ENCODE assay signal across 16 cellular contexts in genomic region chr4:119035941-119036737, GRCh38.
DNase-seq lines count a peak whose midpoint lies in the region; ATAC-seq and TF ChIP-seq lines count a peak whose summit lies in the region.
"Had no signal": no experiment of that assay in that cellular context is flagged by ENCODE, and none has a peak within 500 bp of the region (broad histone marks: within the 10 kb centered on the region; RNA-seq: fewer than 3 reads in every experiment).

No MANE protein-coding gene starts in this region.

- H3K4me2 ChIP-seq in GM23338 (peak overlapping the region; percentile 17; the same call in 1 of the 2 replicates), mesenchymal stem cell (ENCODE audit: low read length, poor library complexity, severe bottlenecking) (no peak overlapping the region)

- no peak overlapping the region for H3K4me3 ChIP-seq in GM23338
- no peak overlapping the region for H3K4me3 ChIP-seq in choroid plexus epithelial cell (ENCODE audit: low read depth, low read length)
- no peak overlapping the region for H3K4me3 ChIP-seq in mesenchymal stem cell (ENCODE audit: insufficient read depth in 1 of 2, low read depth in 1 of 2, low read length in 2 of 2)
- H3K4me3 ChIP-seq in subcutaneous abdominal adipose tissue (ENCODE audit: low read depth in 1 of 5, low read length in 5 of 5) = no peak overlapping the region

- no peak overlapping the region for H2BK120ac ChIP-seq in mesenchymal stem cell (ENCODE audit: low read depth, low read length)

- no peak overlapping the region for H3K23ac ChIP-seq in mesenchymal stem cell (ENCODE audit: low read length in 2 of 2)

- no peaks in the 10 kb centered on the region for H3K79me1 ChIP-seq in mesenchymal stem cell (replicated peaks; ENCODE audit: low read length, poor library complexity, severe bottlenecking)

- H3K4me1 ChIP-seq in GM23338 (ENCODE audit: insufficient read depth) (peaks cover 49% of the 10 kb centered on the region), mesenchymal stem cell (ENCODE audit: control insufficient read depth, insufficient read depth, low read depth, low read length) (peaks cover 6% of the 10 kb centered on the region), subcutaneous abdominal adipose tissue (ENCODE audit: control insufficient read depth in 5 of 5, insufficient read depth in 5 of 5, low read length in 5 of 5) (peaks cover 2 to 45% (median 21%) of the 10 kb centered on the region in 5 donors)

- H3K9me3 Mint-ChIP-seq in GM23338 = no peaks in the 10 kb centered on the region
- H3K9me3 Mint-ChIP-seq in nephron progenitor cell = no peaks in the 10 kb centered on the region
- H3K9me3 Mint-ChIP-seq: activated CD4-positive, alpha-beta T cell treated with anti-CD3 and anti-CD28 coated beads, Interleukin-2, amount 10 ng/mL, durations not matched to agents 7 days and 5 days; activated naive CD4-positive, alpha-beta T cell treated with anti-CD3 and anti-CD28 coated beads, Interleukin-2, amount 10 ng/mL, durations not matched to agents 7 days and 5 days; endodermal cell; natural killer cell had no signal

- no peak for TF ChIP-seq CTCF in GM23338 (conservative IDR thresholded peaks at IDR 0.05; ENCODE audit: low read depth in 2 of 2)
- no peak for TF ChIP-seq CTCF in choroid plexus epithelial cell (conservative IDR thresholded peaks at IDR 0.05; ENCODE audit: low read depth, low read length)
- no peak for TF ChIP-seq CTCF in nephron progenitor cell (IDR thresholded peaks at IDR 0.05)

- H3K27me3 ChIP-seq in GM23338 (ENCODE audit: insufficient read depth) (no peaks in the 10 kb centered on the region), mesenchymal stem cell (ENCODE audit: control insufficient read depth in 1 of 2, insufficient read depth in 1 of 2, low read length in 2 of 2) (no peaks in the 10 kb centered on the region), subcutaneous abdominal adipose tissue (ENCODE audit: control insufficient read depth in 5 of 5, insufficient read depth in 4 of 5, low read length in 5 of 5) (no peaks in the 10 kb centered on the region)

- H2AK5ac ChIP-seq in mesenchymal stem cell (ENCODE audit: low read length, severe bottlenecking) = peak overlapping the region; percentile 62

- ATAC-seq in GM23338 (no peak), HG02981 (IDR thresholded peaks at IDR 0.05; ENCODE audit: unreplicated experiment) (no peak)
- ATAC-seq: natural killer cell had no signal

- no peak for DNase-seq in GM23338 (ENCODE audit: low spot score)
- peak; percentile 39 for DNase-seq in choroid plexus epithelial cell (ENCODE audit: low read depth)
- no peak for DNase-seq in mesenchymal stem cell
- DNase-seq in GM03348 (ENCODE audit: low spot score) = no peak
- DNase-seq in cerebellar cortex (ENCODE audit: low spot score) = no peak
- no peak for DNase-seq in nephron progenitor cell
- DNase-seq: activated CD4-positive, alpha-beta T cell treated with anti-CD3 and anti-CD28 coated beads, Interleukin-2, amount 10 ng/mL, durations not matched to agents 7 days and 5 days; activated naive CD4-positive, alpha-beta T cell treated with anti-CD3 and anti-CD28 coated beads, Interleukin-2, amount 10 ng/mL, durations not matched to agents 7 days and 5 days; activated T-cell treated with anti-CD3 and anti-CD28 coated beads for 4 hours; endodermal cell; natural killer cell; NCI-H526; stimulated activated CD4-positive, alpha-beta T cell treated with anti-CD3 and anti-CD28 coated beads, Interleukin-2, amount 100 ng/mL, for 24 hours had no signal

- H3K4ac ChIP-seq in mesenchymal stem cell (ENCODE audit: low read depth in 1 of 2, low read length in 2 of 2) = no peak overlapping the region

- H4K20me1 ChIP-seq in GM23338 (replicated peaks; ENCODE audit: insufficient read depth) = no peaks in the 10 kb centered on the region

- H3K4me1 Mint-ChIP-seq in GM23338 = peaks cover 35% of the 10 kb centered on the region
- peaks cover 15% of the 10 kb centered on the region for H3K4me1 Mint-ChIP-seq in nephron progenitor cell
- H3K4me1 Mint-ChIP-seq: activated naive CD4-positive, alpha-beta T cell treated with anti-CD3 and anti-CD28 coated beads, Interleukin-2, amount 10 ng/mL, durations not matched to agents 7 days and 5 days; B cell; natural killer cell had no signal

- no peak overlapping the region for H4K91ac ChIP-seq in mesenchymal stem cell (ENCODE audit: low read length)

- H2BK5ac ChIP-seq in mesenchymal stem cell (ENCODE audit: low read depth, low read length, poor library complexity, severe bottlenecking) = no peak overlapping the region

- H4K8ac ChIP-seq in mesenchymal stem cell (ENCODE audit: low read length) = no peak overlapping the region

- H3K9me3 ChIP-seq in mesenchymal stem cell (ENCODE audit: control insufficient read depth, low read length) (no peaks in the 10 kb centered on the region), subcutaneous abdominal adipose tissue (ENCODE audit: control insufficient read depth in 5 of 5, low read length in 5 of 5) (no peaks in the 10 kb centered on the region)

- H3K36me3 ChIP-seq in GM23338 (ENCODE audit: insufficient read depth) (no peaks in the 10 kb centered on the region), mesenchymal stem cell (ENCODE audit: control insufficient read depth in 1 of 2, insufficient read depth in 2 of 2, low read depth in 1 of 2, low read length in 2 of 2) (peaks cover 0 to 31% of the 10 kb centered on the region in 2 experiments), subcutaneous abdominal adipose tissue (ENCODE audit: control insufficient read depth in 5 of 5, insufficient read depth in 5 of 5, low read length in 5 of 5) (peaks cover 3 to 11% (median 6%) of the 10 kb centered on the region in 5 donors)

- no peak overlapping the region for H3K4me3 Mint-ChIP-seq in GM23338
- no peak overlapping the region for H3K4me3 Mint-ChIP-seq in nephron progenitor cell
- H3K4me3 Mint-ChIP-seq: activated CD4-positive, alpha-beta T cell treated with anti-CD3 and anti-CD28 coated beads, Interleukin-2, amount 10 ng/mL, durations not matched to agents 7 days and 5 days; activated naive CD4-positive, alpha-beta T cell treated with anti-CD3 and anti-CD28 coated beads, Interleukin-2, amount 10 ng/mL, durations not matched to agents 7 days and 5 days; B cell; endodermal cell; natural killer cell had no signal

- H3K79me2 ChIP-seq in GM23338 (replicated peaks; ENCODE audit: insufficient read depth) = no peaks in the 10 kb centered on the region

- no peak overlapping the region for H3K14ac ChIP-seq in mesenchymal stem cell (ENCODE audit: low read length in 2 of 2)

- H3K36me3 Mint-ChIP-seq in GM23338 (ENCODE audit: low read depth) (peaks cover under 1% of the 10 kb centered on the region; the same call in 1 of the 3 replicates), nephron progenitor cell (ENCODE audit: low read depth) (no peaks in the 10 kb centered on the region)
- H3K36me3 Mint-ChIP-seq: activated naive CD4-positive, alpha-beta T cell treated with anti-CD3 and anti-CD28 coated beads, Interleukin-2, amount 10 ng/mL, durations not matched to agents 7 days and 5 days; natural killer cell had no signal

- H2BK15ac ChIP-seq in mesenchymal stem cell (ENCODE audit: low read depth, poor library complexity, severe bottlenecking) = no peak overlapping the region

- no peak overlapping the region for H3K18ac ChIP-seq in mesenchymal stem cell (ENCODE audit: low read depth in 1 of 2, low read length in 2 of 2)

- H2AFZ ChIP-seq in GM23338 (no peak overlapping the region), mesenchymal stem cell (ENCODE audit: low read depth, low read length) (no peak overlapping the region)

- H3K27ac ChIP-seq in GM23338 (ENCODE audit: low read depth) = no peak overlapping the region
- no peak overlapping the region for H3K27ac ChIP-seq in mesenchymal stem cell (ENCODE audit: low read length, poor library complexity, severe bottlenecking)
- H3K27ac ChIP-seq in subcutaneous abdominal adipose tissue (ENCODE audit: low read depth, low read length) = peak overlapping the region; percentile 50

- H3K27me3 Mint-ChIP-seq in GM23338 (ENCODE audit: insufficient read depth, low read depth, poor library complexity) = peaks cover 2% of the 10 kb centered on the region
- peaks cover 3% of the 10 kb centered on the region for H3K27me3 Mint-ChIP-seq in nephron progenitor cell (ENCODE audit: low read depth, poor library complexity)
- H3K27me3 Mint-ChIP-seq: activated naive CD4-positive, alpha-beta T cell treated with anti-CD3 and anti-CD28 coated beads, Interleukin-2, amount 10 ng/mL, durations not matched to agents 7 days and 5 days had no signal

- no peak overlapping the region for H2BK12ac ChIP-seq in mesenchymal stem cell (ENCODE audit: low read length in 2 of 2)

- H3F3A ChIP-seq in GM23338 (replicated peaks; ENCODE audit: low read depth) = no peaks in the 10 kb centered on the region

- 100% methylated on average over 5 of the region's 9 CpGs for WGBS in mesenchymal stem cell

- H3K27ac Mint-ChIP-seq in GM23338 (no peak overlapping the region; the same call in 1 of the 2 replicates), nephron progenitor cell (no peak overlapping the region)
- H3K27ac Mint-ChIP-seq: activated CD4-positive, alpha-beta T cell treated with anti-CD3 and anti-CD28 coated beads, Interleukin-2, amount 10 ng/mL, durations not matched to agents 7 days and 5 days; activated naive CD4-positive, alpha-beta T cell treated with anti-CD3 and anti-CD28 coated beads, Interleukin-2, amount 10 ng/mL, durations not matched to agents 7 days and 5 days; B cell; endodermal cell; natural killer cell had no signal

- H3K9me2 ChIP-seq in GM23338 (ENCODE audit: insufficient read depth) = no peaks in the 10 kb centered on the region

- H3K9ac ChIP-seq in mesenchymal stem cell (ENCODE audit: low read length) (peak overlapping the region; percentile 14), subcutaneous abdominal adipose tissue (ENCODE audit: low read length in 5 of 5) (no peak overlapping the region)

TF ChIP-seq in GM23338, 12 proteins besides CTCF, POLR2A, EP300 and RAD21 (continues in another document):
- TF ChIP-seq ZNF114 (CRISPR knock-in tag; IDR thresholded peaks at IDR 0.05) = no peak
- no peak for TF ChIP-seq CREB1 (CRISPR knock-in tag; IDR thresholded peaks at IDR 0.05; ENCODE audit: low read depth)
- TF ChIP-seq ZNF331 (CRISPR knock-in tag; IDR thresholded peaks at IDR 0.05; ENCODE audit: low read depth) = no peak
